ENCODE assay signal across 15 cellular contexts in genomic region chrX:78118628-78119027, GRCh38.
"Had no signal": no experiment of that assay in that cellular context is flagged by ENCODE, and none has a peak within 500 bp of the region (broad histone marks: within the 10 kb centered on the region; RNA-seq: fewer than 3 reads in every experiment).

No MANE protein-coding gene starts in this region.

- H3K27ac Mint-ChIP-seq: nephron progenitor cell; stimulated activated naive CD8-positive, alpha-beta T cell treated with anti-CD3 and anti-CD28 coated beads, Interleukin-15, amount 100 ng/mL, for 72 hours had no signal

- H3K4me3 Mint-ChIP-seq: activated T-cell treated with anti-CD3 and anti-CD28 coated beads, Interleukin-2, amount 50 U/mL, for 72 hours; nephron progenitor cell; stimulated activated naive CD8-positive, alpha-beta T cell treated with anti-CD3 and anti-CD28 coated beads, Interleukin-15, amount 100 ng/mL, for 72 hours had no signal

- H3K9me3 Mint-ChIP-seq: activated T-cell treated with anti-CD3 and anti-CD28 coated beads, Interleukin-2, amount 50 U/mL, for 72 hours; stimulated activated naive CD8-positive, alpha-beta T cell treated with anti-CD3 and anti-CD28 coated beads, Interleukin-15, amount 100 ng/mL, for 72 hours had no signal

- H3K27me3 ChIP-seq: heart left ventricle, left lung, sigmoid colon, testis, upper lobe of right lung had no signal

- DNase-seq: activated naive CD4-positive, alpha-beta T cell treated with anti-CD3 and anti-CD28 coated beads, Interleukin-2, amount 50 U/mL, for 16 hours; activated T-cell treated with anti-CD3 and anti-CD28 coated beads, Interleukin-2, amount 50 U/mL, for 72 hours; anterior cingulate cortex; heart left ventricle; left lung; nephron progenitor cell; SHP77 treated with DMSO at 0.1 percent for 48 hours; sigmoid colon; stimulated activated CD4-positive, alpha-beta T cell treated with anti-CD3 and anti-CD28 coated beads, Interleukin-12 subunit alpha, Interleukin-12 subunit beta, amount 100 ng/mL, for 4 hours; stimulated activated CD4-positive, alpha-beta T cell treated with anti-CD3 and anti-CD28 coated beads, Interleukin-4, amount 100 ng/mL, for 1 hour; stimulated activated CD8-positive, alpha-beta memory T cell treated with anti-CD3 and anti-CD28 coated beads, Interleukin-4, amount 100 ng/mL, for 48 hours; stimulated activated naive CD8-positive, alpha-beta T cell treated with anti-CD3 and anti-CD28 coated beads, Interleukin-15, amount 100 ng/mL, for 72 hours; T-helper 9 cell; testis; upper lobe of right lung had no signal

- ATAC-seq: activated T-cell treated with anti-CD3 and anti-CD28 coated beads, Interleukin-2, amount 50 U/mL, for 72 hours; heart left ventricle; left lung; stimulated activated naive CD8-positive, alpha-beta T cell treated with anti-CD3 and anti-CD28 coated beads, Interleukin-15, amount 100 ng/mL, for 72 hours; upper lobe of right lung had no signal

- H3K27me3 Mint-ChIP-seq: stimulated activated naive CD8-positive, alpha-beta T cell treated with anti-CD3 and anti-CD28 coated beads, Interleukin-15, amount 100 ng/mL, for 72 hours had no signal

- H3K27ac ChIP-seq: heart left ventricle, left lung, sigmoid colon, testis, upper lobe of right lung had no signal

- H3K9me3 ChIP-seq: heart left ventricle, left lung, sigmoid colon, testis, upper lobe of right lung had no signal
